Comparison of ENCODE assay signal across 15 cellular contexts in genomic region chr2:238339814-238340213, GRCh38. TPM values are rescaled to one million over a fixed set of nuclear protein-coding genes. Genes with fewer than 3 reads are reported as not detected.
DNase-seq lines count a peak whose midpoint lies in the region; ATAC-seq and TF ChIP-seq lines count a peak whose summit lies in the region.
"Had no signal": no experiment of that assay in that cellular context is flagged by ENCODE, and none has a peak within 500 bp of the region (broad histone marks: within the 10 kb centered on the region; RNA-seq: fewer than 3 reads in every experiment).

No MANE protein-coding gene starts in this region.

- peaks cover 20% of the 10 kb centered on the region for H3K36me3 Mint-ChIP-seq in chondrocyte (ENCODE audit: low read depth)

- ATAC-seq in mucosa of descending colon (peak; percentile 86), HG02870 (IDR thresholded peaks at IDR 0.05; ENCODE audit: unreplicated experiment) (no peak), GM21723 (IDR thresholded peaks at IDR 0.05; ENCODE audit: unreplicated experiment) (no peak)

- DNase-seq in DMS53 (lab: John Stamatoyannopoulos, UW) (peak; percentile 63), DMS53 treated with DMSO at 0.1 percent for 48 hours (lab: John Stamatoyannopoulos, UW; ENCODE audit: unreplicated experiment) (no peak), NAMALWA (ENCODE audit: low spot score) (peak; percentile 2), chondrocyte (ENCODE audit: low spot score) (no peak), mucosa of descending colon (peak in 2 of 3 donors; percentile 47 to 54)
- DNase-seq in activated CD4-positive, CD25-positive, alpha-beta regulatory T cell (lab: John Stamatoyannopoulos, UW), result no peak
- DNase-seq: 8988T; activated CD8-positive, alpha-beta memory T cell treated with anti-CD3 and anti-CD28 coated beads for 24 hours; NCI-H2081 treated with DMSO at 0.1 percent for 48 hours; T-helper 2 cell had no signal

- peak; percentile 19 for TF ChIP-seq CTCF in chondrocyte (IDR thresholded peaks at IDR 0.05)
- TF ChIP-seq CTCF in mucosa of descending colon (IDR thresholded peaks at IDR 0.05), result no peak

- no peaks in the 10 kb centered on the region for H3K9me3 Mint-ChIP-seq in chondrocyte (ENCODE audit: low read depth)
- H3K9me3 Mint-ChIP-seq: activated naive CD4-positive, alpha-beta T cell treated with anti-CD3 and anti-CD28 coated beads, Interleukin-2, amount 50 U/mL, for 24 hours; type B pancreatic cell had no signal

- H3K27me3 Mint-ChIP-seq in chondrocyte (ENCODE audit: low read depth), result no peaks in the 10 kb centered on the region
- H3K27me3 Mint-ChIP-seq: activated naive CD4-positive, alpha-beta T cell treated with anti-CD3 and anti-CD28 coated beads, Interleukin-2, amount 50 U/mL, for 24 hours; type B pancreatic cell had no signal

- peaks cover 11% of the 10 kb centered on the region for H3K4me1 Mint-ChIP-seq in chondrocyte (ENCODE audit: low read depth)
- H3K4me1 Mint-ChIP-seq: activated naive CD4-positive, alpha-beta T cell treated with anti-CD3 and anti-CD28 coated beads, Interleukin-2, amount 50 U/mL, for 24 hours had no signal

- no peaks in the 10 kb centered on the region for H3K4me1 ChIP-seq in mucosa of descending colon (ENCODE audit: low read depth)
- H3K4me1 ChIP-seq: Caco-2 had no signal

- H3K27ac Mint-ChIP-seq in chondrocyte (ENCODE audit: unreplicated experiment), result no peak overlapping the region
- H3K27ac Mint-ChIP-seq: activated naive CD4-positive, alpha-beta T cell treated with anti-CD3 and anti-CD28 coated beads, Interleukin-2, amount 50 U/mL, for 24 hours; type B pancreatic cell had no signal

- no peak overlapping the region for H3K4me3 Mint-ChIP-seq in chondrocyte (ENCODE audit: unreplicated experiment)
- H3K4me3 Mint-ChIP-seq: activated naive CD4-positive, alpha-beta T cell treated with anti-CD3 and anti-CD28 coated beads, Interleukin-2, amount 50 U/mL, for 24 hours; type B pancreatic cell had no signal

- H3K9me3 ChIP-seq in mucosa of descending colon, result no peaks in the 10 kb centered on the region
- H3K9me3 ChIP-seq: Caco-2 had no signal

- no peaks in the 10 kb centered on the region for H3K36me3 ChIP-seq in mucosa of descending colon (ENCODE audit: low read depth)

- no peak overlapping the region for H3K4me3 ChIP-seq in mucosa of descending colon

- intact Hi-C loops in mucosa of descending colon (cut with DNase I, micrococcal nuclease), result loop anchor here in 1 of 2 donors (10.0 kb wide), 1 partner anchor 85 kb away; no protein-coding TSS in a partner anchor

RNA-seq across cellular contexts. Expression of gene TRAF3IP1, which starts 19.5 kb away (rescaled TPM):
- total RNA-seq in chondrocyte, result 15.1 to 21.1 TPM (median 15.8 TPM) in 3 replicates
- 10 to 100 TPM; 13.3 to 37.5 (median 16.3) TPM for total RNA-seq in mucosa of descending colon

RNA-seq across cellular contexts. Expression of gene PER2, which starts 51.4 kb away (rescaled TPM):
- 2.7 to 3.3 TPM (median 2.9 TPM) in 3 replicates for total RNA-seq in chondrocyte
- total RNA-seq in mucosa of descending colon, result 10 to 100 TPM; 22.6 to 26.8 (median 22.6) TPM

Comparison
In these comparisons a context has a peak if more than half of its experiments do, and no peak if none do; other contexts are left out.
1. DNase-seq: peak in DMS53 (single experiment), NAMALWA (single experiment) and mucosa of descending colon (2 of 3); none in DMS53 treated with DMSO at 0.1 percent for 48 hours (single experiment), chondrocyte (single experiment) and activated CD4-positive, CD25-positive, alpha-beta regulatory T cell (0 of 4).